28 cellular contexts compared by ENCODE assay signal in genomic region chr12:11642785-11643184, GRCh38.
"Had no signal": no experiment of that assay in that cellular context is flagged by ENCODE, and none has a peak within 500 bp of the region (broad histone marks: within the 10 kb centered on the region; RNA-seq: fewer than 3 reads in every experiment).

No MANE protein-coding gene starts in this region.

- H3K27ac Mint-ChIP-seq: stimulated activated effector memory CD8-positive, alpha-beta T cell treated with anti-CD3 and anti-CD28 coated beads, Interleukin-12 subunit alpha, Interleukin-12 subunit beta, amount 100 ng/mL, for 72 hours; stimulated activated naive B cell treated with anti-CD40 and anti-IgM and Interleukin-4, amounts not matched to agents 10 μg/mL and 1 μg/mL and 100 μg/mL, for 72 hours; stimulated activated naive CD8-positive, alpha-beta T cell treated with anti-CD3 and anti-CD28 coated beads, Interleukin-15, amount 100 ng/mL, for 72 hours; type B pancreatic cell had no signal

- DNase-seq: stimulated activated CD4-positive, alpha-beta T cell treated with anti-CD3 and anti-CD28 coated beads, Interleukin-2, amount 100 ng/mL, for 48 hours; stimulated activated CD4-positive, alpha-beta T cell treated with anti-CD3 and anti-CD28 coated beads, Interleukin-4, amount 100 ng/mL, for 1 hour; stimulated activated CD4-positive, alpha-beta T cell treated with anti-CD3 and anti-CD28 coated beads, Interleukin-4, amount 100 ng/mL, for 24 hours; stimulated activated CD4-positive, alpha-beta T cell treated with anti-CD3 and anti-CD28 coated beads, Interleukin-4, amount 100 ng/mL, for 4 hours; stimulated activated CD8-positive, alpha-beta memory T cell treated with anti-CD3 and anti-CD28 coated beads, Interleukin-4, amount 100 ng/mL, for 48 hours; stimulated activated naive B cell treated with anti-CD40 and anti-IgM and Interleukin-4, amounts not matched to agents 10 μg/mL and 1 μg/mL and 100 μg/mL, for 72 hours; stimulated activated naive CD4-positive, alpha-beta T cell; stimulated activated naive CD4-positive, alpha-beta T cell treated with Interleukin-2 at 50 U/mL for 16 hours; stimulated activated naive CD8-positive, alpha-beta T cell treated with anti-CD3 and anti-CD28 coated beads, Interleukin-15, amount 100 ng/mL, for 72 hours; stimulated activated naive CD8-positive, alpha-beta T cell treated with anti-CD3 and anti-CD28 coated beads, Interleukin-15, Interleukin-2, amounts not matched to agents 100 U/mL and 50 U/mL, for 24 hours; stomach; substantia nigra; testis; thyroid gland; tibial artery; transverse colon; trophoblast cell; upper lobe of left lung; upper lobe of right lung; uterus had no signal

- H3K4me3 Mint-ChIP-seq: stimulated activated effector memory CD8-positive, alpha-beta T cell treated with anti-CD3 and anti-CD28 coated beads, Interleukin-12 subunit alpha, Interleukin-12 subunit beta, amount 100 ng/mL, for 72 hours; stimulated activated memory B cell treated with anti-CD40 and anti-IgM and Interleukin-4, amounts not matched to agents 10 μg/mL and 1 μg/mL and 100 μg/mL, for 72 hours; stimulated activated naive B cell treated with anti-CD40 and anti-IgM and Interleukin-4, amounts not matched to agents 10 μg/mL and 1 μg/mL and 100 μg/mL, for 72 hours; stimulated activated naive CD8-positive, alpha-beta T cell treated with anti-CD3 and anti-CD28 coated beads, Interleukin-15, amount 100 ng/mL, for 72 hours; stimulated activated naive CD8-positive, alpha-beta T cell treated with anti-CD3 and anti-CD28 coated beads, Interleukin-15, Interleukin-2, amounts not matched to agents 100 ng/mL and 50 ng/mL, for 24 hours; type B pancreatic cell had no signal

- H3K36me3 ChIP-seq: stomach, suprapubic skin, thoracic aorta, thyroid gland, tibial artery, tibial nerve, transverse colon, upper lobe of left lung, upper lobe of right lung, uterus, vagina had no signal

- H3K9me3 ChIP-seq: stomach, suprapubic skin, testis, thoracic aorta, thyroid gland, tibial artery, tibial nerve, transverse colon, upper lobe of left lung, upper lobe of right lung, uterus, vagina had no signal

- ATAC-seq: stimulated activated effector memory CD8-positive, alpha-beta T cell treated with anti-CD3 and anti-CD28 coated beads, Interleukin-12 subunit alpha, Interleukin-12 subunit beta, amount 100 ng/mL, for 72 hours; stimulated activated memory B cell treated with anti-CD40 and anti-IgM and Interleukin-4, amounts not matched to agents 10 μg/mL and 1 μg/mL and 100 μg/mL, for 72 hours; stimulated activated naive B cell treated with anti-CD40 and anti-IgM and Interleukin-4, amounts not matched to agents 10 μg/mL and 1 μg/mL and 100 μg/mL, for 72 hours; stimulated activated naive CD8-positive, alpha-beta T cell treated with anti-CD3 and anti-CD28 coated beads, Interleukin-15, amount 100 ng/mL, for 72 hours; stimulated activated naive CD8-positive, alpha-beta T cell treated with anti-CD3 and anti-CD28 coated beads, Interleukin-15, Interleukin-2, amounts not matched to agents 100 U/mL and 50 U/mL, for 24 hours; upper lobe of right lung had no signal

- H3K27me3 Mint-ChIP-seq: stimulated activated memory B cell treated with anti-CD40 and anti-IgM and Interleukin-4, amounts not matched to agents 10 μg/mL and 1 μg/mL and 100 μg/mL, for 72 hours; stimulated activated naive B cell treated with anti-CD40 and anti-IgM and Interleukin-4, amounts not matched to agents 10 μg/mL and 1 μg/mL and 100 μg/mL, for 72 hours had no signal

- H3K36me3 Mint-ChIP-seq: stimulated activated effector memory CD8-positive, alpha-beta T cell treated with anti-CD3 and anti-CD28 coated beads, Interleukin-12 subunit alpha, Interleukin-12 subunit beta, amount 100 ng/mL, for 72 hours; stimulated activated memory B cell treated with anti-CD40 and anti-IgM and Interleukin-4, amounts not matched to agents 10 μg/mL and 1 μg/mL and 100 μg/mL, for 72 hours; type B pancreatic cell had no signal

- H3K4me1 ChIP-seq: stomach, suprapubic skin, testis, thyroid gland, tibial artery, tibial nerve, transverse colon, upper lobe of left lung, upper lobe of right lung, uterus, vagina had no signal

- H3K4me3 ChIP-seq: stomach, suprapubic skin, testis, thoracic aorta, thyroid gland, tibial artery, tibial nerve, transverse colon, upper lobe of left lung, upper lobe of right lung, uterus, vagina had no signal
